In the genomic region with DNA sequence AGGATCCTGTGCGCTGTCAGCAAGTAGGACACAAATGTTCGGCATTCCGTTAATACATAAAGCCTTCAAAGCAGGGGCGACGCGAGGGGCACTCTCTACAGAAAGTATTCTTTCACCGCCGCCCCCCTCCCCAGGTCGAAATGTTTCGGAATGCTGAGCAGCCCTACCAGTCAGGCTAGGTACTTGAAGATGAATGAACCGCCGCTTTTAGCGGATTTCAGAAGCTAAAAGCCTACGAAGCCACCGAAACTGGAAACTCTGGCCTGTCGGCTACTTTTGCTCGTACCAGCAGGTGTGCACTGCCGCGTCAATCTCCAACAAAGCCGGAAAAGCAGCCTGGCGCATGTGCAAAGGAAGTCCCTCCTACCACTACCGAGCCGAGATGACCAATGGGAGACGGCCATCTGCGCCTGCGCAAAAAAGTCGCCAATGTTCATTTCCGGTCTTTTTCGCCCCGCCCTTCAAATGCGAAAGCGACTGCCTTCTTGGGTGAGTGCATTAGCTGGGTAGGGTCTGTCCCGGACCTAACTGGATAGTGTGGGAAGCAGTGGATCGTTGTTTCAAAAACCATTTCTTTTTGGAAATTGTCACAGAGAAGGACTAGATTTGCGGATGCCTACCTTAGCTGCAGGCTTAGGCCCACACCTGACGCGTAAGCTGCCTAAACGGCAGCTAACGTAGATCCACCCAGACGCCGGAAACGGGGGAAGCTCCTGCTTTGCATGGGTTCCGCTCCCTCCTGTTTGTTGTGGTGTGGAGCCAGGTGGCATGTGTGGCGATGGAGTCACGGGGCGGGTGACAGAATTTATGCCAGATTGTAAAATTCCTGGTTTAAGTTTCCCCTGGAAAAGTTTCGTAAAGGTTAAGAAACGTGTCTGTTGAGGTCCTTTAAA, we compare ENCODE assay signal across 8 cellular contexts. TPM values are rescaled to one million over a fixed set of nuclear protein-coding genes. Genes with fewer than 3 reads are reported as not detected.
DNase-seq lines count a peak whose midpoint lies in the region; ATAC-seq and TF ChIP-seq lines count a peak whose summit lies in the region.

Gene WDR5B, minus strand, starts transcription at position 301 of the 893 bp plus-strand sequence. CDS start 534 bp downstream, outside the sequence.

- H3K36me3 ChIP-seq in kidney epithelial cell (ENCODE audit: control insufficient read depth, insufficient read depth, low read length) = no peaks in the 10 kb centered on the region

- DNase-seq in T-helper 22 cell (ENCODE audit: low read depth) = peak; percentile 95
- DNase-seq in cerebellar cortex (ENCODE audit: low spot score) = peak; percentile 98
- peak; percentile 88 for DNase-seq in kidney epithelial cell (ENCODE audit: low read depth)
- DNase-seq in stimulated activated CD4-positive, alpha-beta T cell treated with anti-CD3 and anti-CD28 coated beads, Interleukin-1b, Interleukin-23, amount 100 ng/mL, for 4 hours (ENCODE audit: low read depth in 2 of 2) = peak; percentile 93 to 99
- no peak for DNase-seq in GF-D8 (lab: John Stamatoyannopoulos, UW)
- DNase-seq in anterior cingulate cortex (lab: John Stamatoyannopoulos, UW) = no peak

- ATAC-seq in GM18909 (IDR thresholded peaks at IDR 0.05; ENCODE audit: poor library complexity, unreplicated experiment) (peak; percentile 87), HG03135 (IDR thresholded peaks at IDR 0.05; ENCODE audit: unreplicated experiment) (peak; percentile 82)

- H3K4me3 ChIP-seq in kidney epithelial cell (ENCODE audit: low read depth, low read length) = peak within 1 kb of the TSS; percentile 84

- TF ChIP-seq CTCF in kidney epithelial cell (IDR thresholded peaks at IDR 0.05; ENCODE audit: insufficient read depth, low read length, poor library complexity, severe bottlenecking) = peak; percentile 15

- no peaks in the 10 kb centered on the region for H3K27me3 ChIP-seq in kidney epithelial cell (ENCODE audit: control insufficient read depth, insufficient read depth, low read length)

RNA-seq across cellular contexts. Expression of gene WDR5B, which starts in this region (rescaled TPM):
- total RNA-seq in kidney epithelial cell = 4.2 and 4.9 TPM in 2 replicates

Comparison
In these comparisons a context has a peak if more than half of its experiments do, and no peak if none do; other contexts are left out.
1. DNase-seq: peak in T-helper 22 cell (single experiment), cerebellar cortex (single experiment), kidney epithelial cell (single experiment) and stimulated activated CD4-positive, alpha-beta T cell treated with anti-CD3 and anti-CD28 coated beads, Interleukin-1b, Interleukin-23, amount 100 ng/mL, for 4 hours (2 of 2); none in GF-D8 (single experiment) and anterior cingulate cortex (0 of 58).